ENCODE assay signal across 1 cellular context in the genomic region with DNA sequence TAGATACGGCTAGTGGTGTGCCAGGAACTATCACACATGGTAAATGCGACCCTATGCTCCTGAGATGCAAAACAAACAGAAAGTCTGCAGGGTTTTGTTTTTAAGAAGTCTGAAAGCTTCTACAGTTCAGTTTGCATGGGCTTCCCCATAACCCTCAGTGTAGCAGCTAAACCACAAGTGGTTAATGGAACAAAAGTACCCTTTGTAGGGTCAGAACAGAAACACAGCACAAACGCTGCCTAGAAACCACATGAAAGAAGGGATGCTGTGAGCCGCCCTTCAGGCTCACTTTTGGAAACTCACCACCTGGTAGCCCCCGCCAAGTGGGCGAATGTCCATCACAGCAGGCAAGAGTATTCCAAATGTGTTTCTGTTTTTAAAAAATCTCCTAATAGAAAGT.
TF ChIP-seq lines count a peak whose summit lies in the region.

No MANE protein-coding gene starts in this region.

TF ChIP-seq in GM12878, 131 proteins besides CTCF, POLR2A, EP300 and RAD21 (continued from another document):
- TF ChIP-seq, protein P1, sequence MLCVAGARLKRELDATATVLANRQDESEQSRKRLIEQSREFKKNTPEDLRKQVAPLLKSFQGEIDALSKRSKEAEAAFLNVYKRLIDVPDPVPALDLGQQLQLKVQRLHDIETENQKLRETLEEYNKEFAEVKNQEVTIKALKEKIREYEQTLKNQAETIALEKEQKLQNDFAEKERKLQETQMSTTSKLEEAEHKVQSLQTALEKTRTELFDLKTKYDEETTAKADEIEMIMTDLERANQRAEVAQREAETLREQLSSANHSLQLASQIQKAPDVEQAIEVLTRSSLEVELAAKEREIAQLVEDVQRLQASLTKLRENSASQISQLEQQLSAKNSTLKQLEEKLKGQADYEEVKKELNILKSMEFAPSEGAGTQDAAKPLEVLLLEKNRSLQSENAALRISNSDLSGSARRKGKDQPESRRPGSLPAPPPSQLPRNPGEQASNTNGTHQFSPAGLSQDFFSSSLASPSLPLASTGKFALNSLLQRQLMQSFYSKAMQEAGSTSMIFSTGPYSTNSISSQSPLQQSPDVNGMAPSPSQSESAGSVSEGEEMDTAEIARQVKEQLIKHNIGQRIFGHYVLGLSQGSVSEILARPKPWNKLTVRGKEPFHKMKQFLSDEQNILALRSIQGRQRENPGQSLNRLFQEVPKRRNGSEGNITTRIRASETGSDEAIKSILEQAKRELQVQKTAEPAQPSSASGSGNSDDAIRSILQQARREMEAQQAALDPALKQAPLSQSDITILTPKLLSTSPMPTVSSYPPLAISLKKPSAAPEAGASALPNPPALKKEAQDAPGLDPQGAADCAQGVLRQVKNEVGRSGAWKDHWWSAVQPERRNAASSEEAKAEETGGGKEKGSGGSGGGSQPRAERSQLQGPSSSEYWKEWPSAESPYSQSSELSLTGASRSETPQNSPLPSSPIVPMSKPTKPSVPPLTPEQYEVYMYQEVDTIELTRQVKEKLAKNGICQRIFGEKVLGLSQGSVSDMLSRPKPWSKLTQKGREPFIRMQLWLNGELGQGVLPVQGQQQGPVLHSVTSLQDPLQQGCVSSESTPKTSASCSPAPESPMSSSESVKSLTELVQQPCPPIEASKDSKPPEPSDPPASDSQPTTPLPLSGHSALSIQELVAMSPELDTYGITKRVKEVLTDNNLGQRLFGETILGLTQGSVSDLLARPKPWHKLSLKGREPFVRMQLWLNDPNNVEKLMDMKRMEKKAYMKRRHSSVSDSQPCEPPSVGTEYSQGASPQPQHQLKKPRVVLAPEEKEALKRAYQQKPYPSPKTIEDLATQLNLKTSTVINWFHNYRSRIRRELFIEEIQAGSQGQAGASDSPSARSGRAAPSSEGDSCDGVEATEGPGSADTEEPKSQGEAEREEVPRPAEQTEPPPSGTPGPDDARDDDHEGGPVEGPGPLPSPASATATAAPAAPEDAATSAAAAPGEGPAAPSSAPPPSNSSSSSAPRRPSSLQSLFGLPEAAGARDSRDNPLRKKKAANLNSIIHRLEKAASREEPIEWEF (IDR thresholded peaks at IDR 0.05; ENCODE audit: insufficient replicate concordance, low read depth, low read length): no peak
- TF ChIP-seq STAT3 (IDR thresholded peaks at IDR 0.05; ENCODE audit: low read depth, low read length): no peak
- TF ChIP-seq, protein P2, sequence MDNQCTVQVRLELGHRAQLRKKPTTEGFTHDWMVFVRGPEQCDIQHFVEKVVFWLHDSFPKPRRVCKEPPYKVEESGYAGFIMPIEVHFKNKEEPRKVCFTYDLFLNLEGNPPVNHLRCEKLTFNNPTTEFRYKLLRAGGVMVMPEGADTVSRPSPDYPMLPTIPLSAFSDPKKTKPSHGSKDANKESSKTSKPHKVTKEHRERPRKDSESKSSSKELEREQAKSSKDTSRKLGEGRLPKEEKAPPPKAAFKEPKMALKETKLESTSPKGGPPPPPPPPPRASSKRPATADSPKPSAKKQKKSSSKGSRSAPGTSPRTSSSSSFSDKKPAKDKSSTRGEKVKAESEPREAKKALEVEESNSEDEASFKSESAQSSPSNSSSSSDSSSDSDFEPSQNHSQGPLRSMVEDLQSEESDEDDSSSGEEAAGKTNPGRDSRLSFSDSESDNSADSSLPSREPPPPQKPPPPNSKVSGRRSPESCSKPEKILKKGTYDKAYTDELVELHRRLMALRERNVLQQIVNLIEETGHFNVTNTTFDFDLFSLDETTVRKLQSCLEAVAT (IDR thresholded peaks at IDR 0.05): peak; percentile 97
- no peak for TF ChIP-seq CHD4 (IDR thresholded peaks at IDR 0.05)
- peak; percentile 94 for TF ChIP-seq NBN (IDR thresholded peaks at IDR 0.05)
- TF ChIP-seq SMAD5 (IDR thresholded peaks at IDR 0.05; ENCODE audit: low read depth): no peak
- TF ChIP-seq KLF5 (IDR thresholded peaks at IDR 0.05; ENCODE audit: partially characterized antibody): no peak
- TF ChIP-seq, protein P3, sequence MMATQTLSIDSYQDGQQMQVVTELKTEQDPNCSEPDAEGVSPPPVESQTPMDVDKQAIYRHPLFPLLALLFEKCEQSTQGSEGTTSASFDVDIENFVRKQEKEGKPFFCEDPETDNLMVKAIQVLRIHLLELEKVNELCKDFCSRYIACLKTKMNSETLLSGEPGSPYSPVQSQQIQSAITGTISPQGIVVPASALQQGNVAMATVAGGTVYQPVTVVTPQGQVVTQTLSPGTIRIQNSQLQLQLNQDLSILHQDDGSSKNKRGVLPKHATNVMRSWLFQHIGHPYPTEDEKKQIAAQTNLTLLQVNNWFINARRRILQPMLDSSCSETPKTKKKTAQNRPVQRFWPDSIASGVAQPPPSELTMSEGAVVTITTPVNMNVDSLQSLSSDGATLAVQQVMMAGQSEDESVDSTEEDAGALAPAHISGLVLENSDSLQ (IDR thresholded peaks at IDR 0.05): peak; percentile 91
- no peak for TF ChIP-seq POLR2AphosphoS2 (IDR thresholded peaks at IDR 0.05; ENCODE audit: low read depth, low read length)
- TF ChIP-seq, protein P4, sequence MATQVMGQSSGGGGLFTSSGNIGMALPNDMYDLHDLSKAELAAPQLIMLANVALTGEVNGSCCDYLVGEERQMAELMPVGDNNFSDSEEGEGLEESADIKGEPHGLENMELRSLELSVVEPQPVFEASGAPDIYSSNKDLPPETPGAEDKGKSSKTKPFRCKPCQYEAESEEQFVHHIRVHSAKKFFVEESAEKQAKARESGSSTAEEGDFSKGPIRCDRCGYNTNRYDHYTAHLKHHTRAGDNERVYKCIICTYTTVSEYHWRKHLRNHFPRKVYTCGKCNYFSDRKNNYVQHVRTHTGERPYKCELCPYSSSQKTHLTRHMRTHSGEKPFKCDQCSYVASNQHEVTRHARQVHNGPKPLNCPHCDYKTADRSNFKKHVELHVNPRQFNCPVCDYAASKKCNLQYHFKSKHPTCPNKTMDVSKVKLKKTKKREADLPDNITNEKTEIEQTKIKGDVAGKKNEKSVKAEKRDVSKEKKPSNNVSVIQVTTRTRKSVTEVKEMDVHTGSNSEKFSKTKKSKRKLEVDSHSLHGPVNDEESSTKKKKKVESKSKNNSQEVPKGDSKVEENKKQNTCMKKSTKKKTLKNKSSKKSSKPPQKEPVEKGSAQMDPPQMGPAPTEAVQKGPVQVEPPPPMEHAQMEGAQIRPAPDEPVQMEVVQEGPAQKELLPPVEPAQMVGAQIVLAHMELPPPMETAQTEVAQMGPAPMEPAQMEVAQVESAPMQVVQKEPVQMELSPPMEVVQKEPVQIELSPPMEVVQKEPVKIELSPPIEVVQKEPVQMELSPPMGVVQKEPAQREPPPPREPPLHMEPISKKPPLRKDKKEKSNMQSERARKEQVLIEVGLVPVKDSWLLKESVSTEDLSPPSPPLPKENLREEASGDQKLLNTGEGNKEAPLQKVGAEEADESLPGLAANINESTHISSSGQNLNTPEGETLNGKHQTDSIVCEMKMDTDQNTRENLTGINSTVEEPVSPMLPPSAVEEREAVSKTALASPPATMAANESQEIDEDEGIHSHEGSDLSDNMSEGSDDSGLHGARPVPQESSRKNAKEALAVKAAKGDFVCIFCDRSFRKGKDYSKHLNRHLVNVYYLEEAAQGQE (IDR thresholded peaks at IDR 0.05; ENCODE audit: low read depth, low read length): no peak
TF ChIP-seq in GM12878: peak in this region for 51.
